In genomic region chrX:39309018-39309620, GRCh38 we compare ENCODE assay signal across 8 cellular contexts.
A peak's percentile ranks its signal among the peaks of the same experiment; 100 is the strongest.
DNase-seq lines count a peak whose midpoint lies in the region; ATAC-seq lines count a peak whose summit lies in the region.

No MANE protein-coding gene starts in this region.

- no peaks in the 10 kb centered on the region for H3K36me3 ChIP-seq in BLaER1

- H3K9me3 ChIP-seq in BLaER1, result peaks cover 13% of the 10 kb centered on the region

- peaks cover 55% of the 10 kb centered on the region for H3K4me1 ChIP-seq in BLaER1

- peak overlapping the region; percentile 98 to 100 for H3K27ac Mint-ChIP-seq in activated naive CD4-positive, alpha-beta T cell treated with anti-CD3 and anti-CD28 coated beads, Interleukin-2, amount 50 U/mL, for 72 hours

- DNase-seq in NCI-H510A treated with DMSO at 0.1 percent for 48 hours (lab: John Stamatoyannopoulos, UW) (peak; percentile 75), myocyte (ENCODE audit: low read depth) (peak; percentile 6), cortex of kidney (lab: John Stamatoyannopoulos, UW) (no peak), NCI-H524 treated with DMSO at 0.1 percent for 48 hours (lab: John Stamatoyannopoulos, UW) (no peak)
- peak; percentile 38 to 61 for DNase-seq in activated naive CD4-positive, alpha-beta T cell treated with anti-CD3 and anti-CD28 coated beads, Interleukin-2, amount 50 U/mL, for 72 hours (ENCODE audit: low spot score in 2 of 2)

- no peak overlapping the region for H3K4me3 ChIP-seq in BLaER1

- H3K27ac ChIP-seq in BLaER1, result no peak overlapping the region

- H3K9ac ChIP-seq in BLaER1, result no peak overlapping the region

- peaks cover 76 to 84% of the 10 kb centered on the region in 2 donors for H3K36me3 Mint-ChIP-seq in activated naive CD4-positive, alpha-beta T cell treated with anti-CD3 and anti-CD28 coated beads, Interleukin-2, amount 50 U/mL, for 72 hours

- H4K20me1 ChIP-seq in BLaER1, result no peaks in the 10 kb centered on the region

- peaks cover 17 to 22% of the 10 kb centered on the region in 2 donors for H3K9me3 Mint-ChIP-seq in activated naive CD4-positive, alpha-beta T cell treated with anti-CD3 and anti-CD28 coated beads, Interleukin-2, amount 50 U/mL, for 72 hours

- H3K4me2 ChIP-seq in BLaER1, result peak overlapping the region; percentile 77

- ATAC-seq in activated naive CD4-positive, alpha-beta T cell treated with anti-CD3 and anti-CD28 coated beads, Interleukin-2, amount 50 U/mL, for 72 hours, result peak; percentile 93 to 98
- ATAC-seq in HG03045 (IDR thresholded peaks at IDR 0.05; ENCODE audit: unreplicated experiment), result no peak
- no peak for ATAC-seq in GM18519 (IDR thresholded peaks at IDR 0.05; ENCODE audit: low FRiP score, unreplicated experiment)

- no peaks in the 10 kb centered on the region for H3K27me3 ChIP-seq in BLaER1

Comparison
In these comparisons a context has a peak if more than half of its experiments do, and no peak if none do; other contexts are left out.
1. DNase-seq: peak in NCI-H510A treated with DMSO at 0.1 percent for 48 hours (single experiment), activated naive CD4-positive, alpha-beta T cell treated with anti-CD3 and anti-CD28 coated beads, Interleukin-2, amount 50 U/mL, for 72 hours (2 of 2) and myocyte (single experiment); none in cortex of kidney (single experiment) and NCI-H524 treated with DMSO at 0.1 percent for 48 hours (single experiment).
2. ATAC-seq: peak in activated naive CD4-positive, alpha-beta T cell treated with anti-CD3 and anti-CD28 coated beads, Interleukin-2, amount 50 U/mL, for 72 hours (2 of 2); none in HG03045 (single experiment) and GM18519 (single experiment).